10 cellular contexts compared by ENCODE assay signal in genomic region chr11:9577032-9577431, GRCh38. TPM values are rescaled to one million over a fixed set of nuclear protein-coding genes. Genes with fewer than 3 reads are reported as not detected.
DNase-seq lines count a peak whose midpoint lies in the region; ATAC-seq and TF ChIP-seq lines count a peak whose summit lies in the region.
"Had no signal": no experiment of that assay in that cellular context is flagged by ENCODE, and none has a peak within 500 bp of the region (broad histone marks: within the 10 kb centered on the region; RNA-seq: fewer than 3 reads in every experiment).

No MANE protein-coding gene starts in this region.

- no peaks in the 10 kb centered on the region for H3K9me3 Mint-ChIP-seq in activated T-cell treated with anti-CD3 and anti-CD28 coated beads, Interleukin-2, amount 50 U/mL, for 72 hours
- H3K9me3 Mint-ChIP-seq in activated naive CD8-positive, alpha-beta T cell treated with anti-CD3 and anti-CD28 coated beads for 36 hours, result no peaks in the 10 kb centered on the region

- no peaks in the 10 kb centered on the region for H3K27me3 Mint-ChIP-seq in activated T-cell treated with anti-CD3 and anti-CD28 coated beads, Interleukin-2, amount 50 U/mL, for 72 hours (ENCODE audit: low read depth)
- peaks cover 21% of the 10 kb centered on the region for H3K27me3 Mint-ChIP-seq in activated naive CD8-positive, alpha-beta T cell treated with anti-CD3 and anti-CD28 coated beads for 36 hours

- H3K27ac Mint-ChIP-seq in activated T-cell treated with anti-CD3 and anti-CD28 coated beads, Interleukin-2, amount 50 U/mL, for 72 hours, result peak overlapping the region; percentile 83
- no peak overlapping the region for H3K27ac Mint-ChIP-seq in activated naive CD8-positive, alpha-beta T cell treated with anti-CD3 and anti-CD28 coated beads for 36 hours

- H3K4me1 Mint-ChIP-seq in activated T-cell treated with anti-CD3 and anti-CD28 coated beads, Interleukin-2, amount 50 U/mL, for 72 hours (ENCODE audit: low read depth), result peaks cover 54% of the 10 kb centered on the region
- peaks cover 25% of the 10 kb centered on the region for H3K4me1 Mint-ChIP-seq in activated naive CD8-positive, alpha-beta T cell treated with anti-CD3 and anti-CD28 coated beads for 36 hours

- H3K9ac ChIP-seq in iPS-15b (ENCODE audit: low read depth, low read length), result no peak overlapping the region

- H3K4me1 ChIP-seq in iPS-15b (ENCODE audit: control insufficient read depth, insufficient read depth, low read length), result peaks cover 4% of the 10 kb centered on the region
- H3K4me1 ChIP-seq in transverse colon, result peaks cover 3 to 33% (median 21%) of the 10 kb centered on the region in 4 donors

- 50% methylated on average over 4 of the region's 4 CpGs for WGBS in transverse colon (ENCODE audit: low coverage in 1 of 2), 2 donors

- H3K27ac ChIP-seq in transverse colon, result peak overlapping the region; percentile 97 to 98 (median 98)

- H3K4me3 ChIP-seq in iPS-15b (ENCODE audit: low read depth, low read length) (peak overlapping the region; percentile 30), transverse colon (peak overlapping the region in 3 of 4 donors; percentile 7 to 92 (median 89))

- H3K9me3 ChIP-seq in iPS-15b (ENCODE audit: control insufficient read depth, insufficient read depth, low read length), result no peaks in the 10 kb centered on the region
- no peaks in the 10 kb centered on the region for H3K9me3 ChIP-seq in transverse colon

- H3K36me3 Mint-ChIP-seq in activated T-cell treated with anti-CD3 and anti-CD28 coated beads, Interleukin-2, amount 50 U/mL, for 72 hours (ENCODE audit: insufficient read depth in 2 of 2), result peaks cover 29 to 63% of the 10 kb centered on the region in 2 donors
- peaks cover 59% of the 10 kb centered on the region for H3K36me3 Mint-ChIP-seq in activated naive CD8-positive, alpha-beta T cell treated with anti-CD3 and anti-CD28 coated beads for 36 hours

- TF ChIP-seq EP300 in transverse colon (IDR thresholded peaks at IDR 0.05; ENCODE audit: low read depth), result no peak

- peak overlapping the region; percentile 96 to 99 for H3K4me3 Mint-ChIP-seq in activated T-cell treated with anti-CD3 and anti-CD28 coated beads, Interleukin-2, amount 50 U/mL, for 72 hours
- H3K4me3 Mint-ChIP-seq in activated naive CD8-positive, alpha-beta T cell treated with anti-CD3 and anti-CD28 coated beads for 36 hours, result peak overlapping the region; percentile 61

- TF ChIP-seq CTCF in transverse colon (IDR thresholded peaks at IDR 0.05), result no peak

- no peak for ATAC-seq in activated T-cell treated with anti-CD3 and anti-CD28 coated beads, Interleukin-2, amount 50 U/mL, for 72 hours (replicated peaks in 1 of 2)
- ATAC-seq in HG03342 (IDR thresholded peaks at IDR 0.05; ENCODE audit: unreplicated experiment) (no peak), sciatic nerve (no peak)

- H3K36me3 ChIP-seq in iPS-15b (ENCODE audit: control insufficient read depth, insufficient read depth, low read length) (peaks cover 20% of the 10 kb centered on the region), transverse colon (peaks cover 0 to 7% (median 2%) of the 10 kb centered on the region in 4 donors)

- in situ Hi-C loops in transverse colon (cut with MboI; ENCODE audit: low pct_ligation_motif_present in 1 of 4, low pct_unique_long_range_greater_than_20kb in 1 of 4, low sequenced_read_pairs in 3 of 4), result no loop called here

- no peaks in the 10 kb centered on the region for H3K27me3 ChIP-seq in iPS-15b (ENCODE audit: control insufficient read depth, insufficient read depth, low read length)
- no peaks in the 10 kb centered on the region for H3K27me3 ChIP-seq in transverse colon

- intact Hi-C loops in transverse colon (cut with DNase I; ENCODE audit: low total_unique reads), result no loop called here
- intact Hi-C loops in sciatic nerve (cut with DNase I), result no loop called here

- no peak for TF ChIP-seq POLR2A in transverse colon (IDR thresholded peaks at IDR 0.05)

- DNase-seq in activated T-cell treated with anti-CD3 and anti-CD28 coated beads, Interleukin-2, amount 50 U/mL, for 72 hours, result no peak
- DNase-seq in activated T-cell treated with anti-CD3 and anti-CD28 coated beads for 4 hours, result no peak
- no peak for DNase-seq in activated naive CD8-positive, alpha-beta T cell treated with anti-CD3 and anti-CD28 coated beads for 36 hours
- no peak for DNase-seq in transverse colon
- no peak for DNase-seq in sciatic nerve (ENCODE audit: low spot score)
- no peak for DNase-seq in globus pallidus (ENCODE audit: low spot score)
- DNase-seq: activated CD4-positive, CD25-positive, alpha-beta regulatory T cell; head of caudate nucleus had no signal

RNA-seq across cellular contexts. Expression of gene WEE1, which starts 3.6 kb away (rescaled TPM):
- 10 to 100 TPM; 41.6 to 45.5 TPM for total RNA-seq in activated T-cell treated with anti-CD3 and anti-CD28 coated beads, Interleukin-2, amount 50 U/mL, for 72 hours
- total RNA-seq in activated naive CD8-positive, alpha-beta T cell treated with anti-CD3 and anti-CD28 coated beads for 36 hours, result 10 to 100 TPM; 46.8 to 47.5 TPM
- 10 to 100 TPM in 3 of 4 donors, 1 to 10 TPM in 1; 7.9 to 48.2 (median 31.8) TPM for total RNA-seq in transverse colon
- total RNA-seq in sciatic nerve, result 13.8 TPM
